In genomic region chr3:37907906-37908305, GRCh38 we compare ENCODE assay signal across 7 cellular contexts. TPM values are rescaled to one million over a fixed set of nuclear protein-coding genes. Genes with fewer than 3 reads are reported as not detected.
A peak's percentile ranks its signal among the peaks of the same experiment; 100 is the strongest.
DNase-seq lines count a peak whose midpoint lies in the region; ATAC-seq and TF ChIP-seq lines count a peak whose summit lies in the region.

No MANE protein-coding gene starts in this region.

- H3K4me3 ChIP-seq in spleen = no peak overlapping the region

- no peaks in the 10 kb centered on the region for H3K9me3 Mint-ChIP-seq in activated CD4-positive, alpha-beta memory T cell treated with anti-CD3 and anti-CD28 coated beads for 36 hours

- peaks cover 10 to 64% (median 32%) of the 10 kb centered on the region in 6 donors for H3K4me1 ChIP-seq in spleen

- TF ChIP-seq CTCF in spleen (IDR thresholded peaks at IDR 0.05 in 8 of 11, conservative IDR thresholded peaks at IDR 0.05 in 3 of 11) = no peak

- H3K27ac Mint-ChIP-seq in activated CD4-positive, alpha-beta memory T cell treated with anti-CD3 and anti-CD28 coated beads for 36 hours = no peak overlapping the region

- H3K4me1 Mint-ChIP-seq in activated CD4-positive, alpha-beta memory T cell treated with anti-CD3 and anti-CD28 coated beads for 36 hours (ENCODE audit: low read depth) = peaks cover 21% of the 10 kb centered on the region

- no peaks in the 10 kb centered on the region for H3K36me3 Mint-ChIP-seq in activated CD4-positive, alpha-beta memory T cell treated with anti-CD3 and anti-CD28 coated beads for 36 hours

- POLR2A ChIA-PET in activated CD4-positive, alpha-beta memory T cell treated with anti-CD3 and anti-CD28 coated beads for 36 hours (lab: Charles Lee) = no interaction called here

- H3K9me3 ChIP-seq in spleen = no peaks in the 10 kb centered on the region

- CTCF ChIA-PET in activated CD4-positive, alpha-beta memory T cell treated with anti-CD3 and anti-CD28 coated beads for 36 hours (lab: Charles Lee) = no interaction called here

- TF ChIP-seq POLR2A in spleen (IDR thresholded peaks at IDR 0.05) = no peak

- no peaks in the 10 kb centered on the region for H3K27me3 ChIP-seq in spleen (replicated peaks in 1 of 7)

- intact Hi-C loops in activated CD4-positive, alpha-beta memory T cell treated with anti-CD3 and anti-CD28 coated beads for 36 hours (cut with micrococcal nuclease) = no loop called here
- intact Hi-C loops in spleen (cut with DNase I; ENCODE audit: low total_unique reads) = no loop called here

- DNase-seq in GM19240 (ENCODE audit: insufficient read length, low spot score) (peak; percentile 52), smooth muscle cell of the brain vasculature (ENCODE audit: low read depth, low spot score) (peak; percentile 89), kidney tubule cell (ENCODE audit: low spot score) (no peak), UCSD-AML1 (lab: John Stamatoyannopoulos, UW; ENCODE audit: unreplicated experiment) (no peak), spleen (no peak)
- DNase-seq in activated CD4-positive, alpha-beta memory T cell treated with anti-CD3 and anti-CD28 coated beads for 36 hours = peak; percentile 20

- H3K27ac ChIP-seq in spleen = no peak overlapping the region

- peak; percentile 94 for ATAC-seq in HG02943 (IDR thresholded peaks at IDR 0.05; ENCODE audit: low read depth, unreplicated experiment)

- H3K36me3 ChIP-seq in spleen = no peaks in the 10 kb centered on the region

- no peaks in the 10 kb centered on the region for H3K27me3 Mint-ChIP-seq in activated CD4-positive, alpha-beta memory T cell treated with anti-CD3 and anti-CD28 coated beads for 36 hours

- WGBS in spleen, 5 donors = 39 to 49% (median 42%) methylated on average over 6 of the region's 6 CpGs

- H3K4me3 Mint-ChIP-seq in activated CD4-positive, alpha-beta memory T cell treated with anti-CD3 and anti-CD28 coated beads for 36 hours = no peak overlapping the region

RNA-seq across cellular contexts. Expression of gene CTDSPL, which starts 46.2 kb away (rescaled TPM):
- 1 to 10 TPM; 3.7 to 5.1 TPM for total RNA-seq in activated CD4-positive, alpha-beta memory T cell treated with anti-CD3 and anti-CD28 coated beads for 36 hours
- 10 to 100 TPM; 20.8 to 46.0 (median 31.8) TPM for total RNA-seq in spleen
- polyA plus RNA-seq in spleen = 1 to 10 TPM; 3.9 to 8.7 (median 4.6) TPM

Comparison
In these comparisons a context has a peak if more than half of its experiments do, and no peak if none do; other contexts are left out.
1. DNase-seq: peak in GM19240 (single experiment), activated CD4-positive, alpha-beta memory T cell treated with anti-CD3 and anti-CD28 coated beads for 36 hours (single experiment) and smooth muscle cell of the brain vasculature (single experiment); none in kidney tubule cell (single experiment), UCSD-AML1 (single experiment) and spleen (single experiment).